Comparison of ENCODE assay signal across 13 cellular contexts in genomic region chr5:151186538-151186937, GRCh38.
"Had no signal": no experiment of that assay in that cellular context is flagged by ENCODE, and none has a peak within 500 bp of the region (broad histone marks: within the 10 kb centered on the region; RNA-seq: fewer than 3 reads in every experiment).

No MANE protein-coding gene starts in this region.

- ATAC-seq: activated T-cell treated with anti-CD3 and anti-CD28 coated beads, Interleukin-2, amount 50 U/mL, for 72 hours; esophagus mucosa; lower lobe of right lung; stimulated activated memory B cell treated with anti-CD40 and anti-IgM and Interleukin-4, amounts not matched to agents 10 μg/mL and 1 μg/mL and 100 μg/mL, for 72 hours had no signal

- H3K27ac ChIP-seq: hepatocyte, lower lobe of right lung, parathyroid adenoma, VCaP had no signal

- H3K27me3 ChIP-seq: hepatocyte had no signal

- DNase-seq: activated gamma-delta T cell treated with Interleukin-2 at 50 U/mL for 16 hours; activated T-cell treated with anti-CD3 and anti-CD28 coated beads, Interleukin-2, amount 50 U/mL, for 72 hours; kidney glomerular epithelial cell; lower lobe of right lung; stimulated activated CD4-positive, alpha-beta T cell treated with anti-CD3 and anti-CD28 coated beads, Interleukin-12 subunit alpha, Interleukin-12 subunit beta, amount 100 ng/mL, for 4 hours; stimulated activated CD4-positive, alpha-beta T cell treated with anti-CD3 and anti-CD28 coated beads, Interleukin-2, amount 100 ng/mL, for 24 hours; SW 1271 had no signal

- H3K4me3 ChIP-seq: hepatocyte, lower lobe of right lung had no signal

- H3K27ac Mint-ChIP-seq: activated T-cell treated with anti-CD3 and anti-CD28 coated beads, Interleukin-2, amount 50 U/mL, for 72 hours; mesothelial cell of epicardium; stimulated activated memory B cell treated with anti-CD40 and anti-IgM and Interleukin-4, amounts not matched to agents 10 μg/mL and 1 μg/mL and 100 μg/mL, for 72 hours had no signal

- H3K9me3 ChIP-seq: lower lobe of right lung had no signal

- H3K27me3 Mint-ChIP-seq: stimulated activated memory B cell treated with anti-CD40 and anti-IgM and Interleukin-4, amounts not matched to agents 10 μg/mL and 1 μg/mL and 100 μg/mL, for 72 hours had no signal

- H3K4me1 ChIP-seq: lower lobe of right lung, parathyroid adenoma had no signal

- H3K4me3 Mint-ChIP-seq: activated T-cell treated with anti-CD3 and anti-CD28 coated beads, Interleukin-2, amount 50 U/mL, for 72 hours; mesothelial cell of epicardium; stimulated activated memory B cell treated with anti-CD40 and anti-IgM and Interleukin-4, amounts not matched to agents 10 μg/mL and 1 μg/mL and 100 μg/mL, for 72 hours had no signal
